In genomic region chr7:102202556-102202955, GRCh38 we compare ENCODE assay signal across 2 cellular contexts.
TF ChIP-seq lines count a peak whose summit lies in the region.

No MANE protein-coding gene starts in this region.

TF ChIP-seq in HepG2, 621 proteins besides CTCF, POLR2A, EP300 and RAD21:
- TF ChIP-seq ZNF768 (CRISPR knock-in tag; IDR thresholded peaks at IDR 0.05) (peak; percentile 94), SRSF4 (IDR thresholded peaks at IDR 0.05; ENCODE audit: low read depth, low read length, poor library complexity, severe bottlenecking) (no peak)

TF ChIP-seq in K562, 482 proteins besides CTCF, POLR2A, EP300 and RAD21:
- TF ChIP-seq ZSCAN32 (CRISPR knock-in tag; IDR thresholded peaks at IDR 0.05) (no peak), ZFP36 (IDR thresholded peaks at IDR 0.05; ENCODE audit: low read depth, low read length, partially characterized antibody) (peak; percentile 87), FIP1L1 (IDR thresholded peaks at IDR 0.05; ENCODE audit: low read depth, low read length, poor library complexity, severe bottlenecking) (no peak), PATZ1 (CRISPR knock-in tag; IDR thresholded peaks at IDR 0.05; ENCODE audit: borderline replicate concordance) (no peak), BCOR (IDR thresholded peaks at IDR 0.05) (peak; percentile 43; the same call in 1 of the 2 replicates), KDM1A (IDR thresholded peaks at IDR 0.05) (0 out of 4 replicates have a peak, but pooled peaks of 1 of the 2 experiments have one; percentile 11), RBM25 (IDR thresholded peaks at IDR 0.05; ENCODE audit: low read depth, low read length, severe bottlenecking) (peak; percentile 83)
